Comparison of ENCODE assay signal across 8 cellular contexts in genomic region chr3:177359601-177360357, GRCh38.
DNase-seq lines count a peak whose midpoint lies in the region; ATAC-seq and TF ChIP-seq lines count a peak whose summit lies in the region.

No MANE protein-coding gene starts in this region.

- H3K9me3 ChIP-seq in OCI-LY3 (ENCODE audit: insufficient read depth, low read length) (no peaks in the 10 kb centered on the region), mucosa of descending colon (no peaks in the 10 kb centered on the region)

- intact Hi-C loops in mucosa of descending colon (cut with DNase I, micrococcal nuclease) = loop anchor here (2.0 to 10.0 kb wide), 4 partner anchors 162 to 307 kb away; partner anchors contain the start of gene TBL1XR1 (in 2 of the 2)

- H3K4me2 ChIP-seq in OCI-LY3 (ENCODE audit: low read length) = peak overlapping the region; percentile 93

- H4K20me1 ChIP-seq in OCI-LY3 (ENCODE audit: insufficient read depth, low read length) = no peaks in the 10 kb centered on the region

- H2AFZ ChIP-seq in OCI-LY3 (ENCODE audit: low read depth, low read length) = no peak overlapping the region

- H3K79me2 ChIP-seq in OCI-LY3 (ENCODE audit: low read length) = peaks cover 4% of the 10 kb centered on the region; the same call in 1 of the 2 replicates

- peak; percentile 76 for ATAC-seq in GM21528 (IDR thresholded peaks at IDR 0.05; ENCODE audit: low FRiP score, unreplicated experiment)
- peak; percentile 84 for ATAC-seq in mucosa of descending colon

- H3K4me3 ChIP-seq in OCI-LY3 (ENCODE audit: low read length) (peak overlapping the region; percentile 76), epithelial cell of esophagus (ENCODE audit: low read length) (peak overlapping the region; percentile 32), mucosa of descending colon (peak overlapping the region; percentile 6)

- TF ChIP-seq CTCF in OCI-LY3 (IDR thresholded peaks at IDR 0.05; ENCODE audit: low read depth, low read length) = no peak
- TF ChIP-seq CTCF in epithelial cell of esophagus (IDR thresholded peaks at IDR 0.05; ENCODE audit: insufficient read depth, low read depth, low read length, missing control alignments) = no peak
- no peak for TF ChIP-seq CTCF in mucosa of descending colon (IDR thresholded peaks at IDR 0.05)

- H3K36me3 ChIP-seq in OCI-LY3 (replicated peaks; ENCODE audit: low read depth, low read length) (no peaks in the 10 kb centered on the region), mucosa of descending colon (ENCODE audit: low read depth) (no peaks in the 10 kb centered on the region)

- H3K27ac ChIP-seq in OCI-LY3 (ENCODE audit: low read length) = peak overlapping the region; percentile 98

- no peaks in the 10 kb centered on the region for H3K27me3 ChIP-seq in OCI-LY3 (ENCODE audit: low read depth, low read length)

- peak overlapping the region; percentile 97 for H3K9ac ChIP-seq in OCI-LY3 (ENCODE audit: low read length)

- H3K4me1 ChIP-seq in OCI-LY3 (ENCODE audit: low read length) (peaks cover 79% of the 10 kb centered on the region), mucosa of descending colon (ENCODE audit: low read depth) (peaks cover 54% of the 10 kb centered on the region)

- DNase-seq in DMS 273 (lab: John Stamatoyannopoulos, UW; ENCODE audit: unreplicated experiment) (peak; percentile 100), HuH-7.5 (ENCODE audit: low spot score) (peak; percentile 94), activated T-cell treated with anti-CD3 and anti-CD28 coated beads for 4 hours (peak; percentile 95), epithelial cell of esophagus (ENCODE audit: low read depth) (peak; percentile 99), mucosa of descending colon (peak; percentile 97 to 98 (median 98))
- peak; percentile 93 for DNase-seq in stimulated activated CD8-positive, alpha-beta memory T cell treated with anti-CD3 and anti-CD28 coated beads, Interleukin-4, amount 100 ng/mL, for 1 hour (ENCODE audit: low read depth in 2 of 2, low spot score in 1 of 2)

Comparison
In these comparisons a context has a peak if more than half of its experiments do, and no peak if none do; other contexts are left out.
1. Peak in every context shown above with its lines: DNase-seq, ATAC-seq, H3K4me3 ChIP-seq and H3K27ac ChIP-seq.
2. H3K4me3 ChIP-seq: peak in every context shown above with its lines; median percentile 76 in OCI-LY3; 32 in epithelial cell of esophagus; 6 in mucosa of descending colon.